In genomic region chr17:2384439-2385127, GRCh38 we compare ENCODE assay signal across 16 cellular contexts. TPM values are rescaled to one million over a fixed set of nuclear protein-coding genes. Genes with fewer than 3 reads are reported as not detected.
DNase-seq lines count a peak whose midpoint lies in the region; ATAC-seq and TF ChIP-seq lines count a peak whose summit lies in the region.
"Had no signal": no experiment of that assay in that cellular context is flagged by ENCODE, and none has a peak within 500 bp of the region (broad histone marks: within the 10 kb centered on the region; RNA-seq: fewer than 3 reads in every experiment).

No MANE protein-coding gene starts in this region.

- POLR2A ChIA-PET in HEK293 (lab: Yijun Ruan, JAX) = interaction anchor here (0.9 to 1.4 kb wide), 2 partner anchors 15 to 26 kb away, joined by 3 to 4 read pairs; no protein-coding TSS in a partner anchor

- no peaks in the 10 kb centered on the region for H3K27me3 Mint-ChIP-seq in brain
- H3K27me3 Mint-ChIP-seq in nephron (ENCODE audit: low read depth) = no peaks in the 10 kb centered on the region
- H3K27me3 Mint-ChIP-seq: activated naive CD8-positive, alpha-beta T cell treated with anti-CD3 and anti-CD28 coated beads, Interleukin-2, amount 10 ng/mL, durations not matched to agents 7 days and 5 days had no signal

- no peak for ATAC-seq in GM18505 (IDR thresholded peaks at IDR 0.05; ENCODE audit: unreplicated experiment)
- ATAC-seq: stimulated activated effector memory CD8-positive, alpha-beta T cell treated with anti-CD3 and anti-CD28 coated beads, Interleukin-12 subunit alpha, Interleukin-12 subunit beta, amount 100 ng/mL, for 72 hours had no signal

- intact Hi-C loops in tibial artery (cut with DNase I; ENCODE audit: low total_unique reads) = loop anchor here (10.0 kb wide), 1 partner anchor 270 kb away; no protein-coding TSS in a partner anchor

- H3K27me3 ChIP-seq in tibial nerve = no peaks in the 10 kb centered on the region
- H3K27me3 ChIP-seq in tibial artery = no peaks in the 10 kb centered on the region
- H3K27me3 ChIP-seq: ovary had no signal

- H3K4me1 ChIP-seq in HEK293 (ENCODE audit: control insufficient read depth, insufficient read depth, low read length) = peaks cover 14% of the 10 kb centered on the region
- H3K4me1 ChIP-seq in tibial nerve = peaks cover 0 to 50% (median 4%) of the 10 kb centered on the region in 4 donors
- H3K4me1 ChIP-seq in tibial artery = peaks cover 0 to 20% (median 3%) of the 10 kb centered on the region in 4 donors

- H3K36me3 Mint-ChIP-seq in brain = peaks cover 2% of the 10 kb centered on the region
- peaks cover 10% of the 10 kb centered on the region for H3K36me3 Mint-ChIP-seq in nephron (ENCODE audit: low read depth)

- H3K4me3 Mint-ChIP-seq in brain (peak overlapping the region in 1 of 5 experiments; percentile 61), nephron (no peak overlapping the region)
- H3K4me3 Mint-ChIP-seq: activated naive CD8-positive, alpha-beta T cell treated with anti-CD3 and anti-CD28 coated beads, Interleukin-2, amount 10 ng/mL, durations not matched to agents 7 days and 5 days; stimulated activated effector memory CD8-positive, alpha-beta T cell treated with anti-CD3 and anti-CD28 coated beads, Interleukin-12 subunit alpha, Interleukin-12 subunit beta, amount 100 ng/mL, for 72 hours had no signal

- WGBS in tibial nerve, 2 donors = 59 to 65% methylated on average over 20 to 22 of the region's 22 CpGs

- H3K9me3 ChIP-seq in HEK293 (ENCODE audit: control insufficient read depth, insufficient read depth, low read depth, low read length) = no peaks in the 10 kb centered on the region
- no peaks in the 10 kb centered on the region for H3K9me3 ChIP-seq in tibial nerve
- no peaks in the 10 kb centered on the region for H3K9me3 ChIP-seq in tibial artery
- H3K9me3 ChIP-seq: ovary had no signal

- TF ChIP-seq POLR2A in tibial nerve (IDR thresholded peaks at IDR 0.05) (no peak), GM18505 (IDR thresholded peaks at IDR 0.05; ENCODE audit: borderline replicate concordance, extremely low read depth, insufficient read depth, insufficient read length) (no peak)

- H3K36me3 ChIP-seq in HEK293 (ENCODE audit: control insufficient read depth in 2 of 2, insufficient read depth in 1 of 2, low read length in 2 of 2) (peaks cover 0 to 27% of the 10 kb centered on the region in 2 experiments; a peak in 2 of 3 replicates), tibial nerve (peaks cover under 1 to 60% (median 4%) of the 10 kb centered on the region in 3 donors), tibial artery (peaks cover 17 to 59% (median 39%) of the 10 kb centered on the region in 3 donors)
- H3K36me3 ChIP-seq: ovary had no signal

- CTCF ChIA-PET in HEK293 (lab: Yijun Ruan, JAX) = interaction anchor here (0.7 to 12.5 kb wide), 8 partner anchors 14 to 628 kb away, joined by 3 to 470 read pairs (median 35); partner anchors contain the start of gene MNT

- 0 out of 2 replicates have a peak overlapping the region, but pooled peaks have one; percentile 7 for H3K27ac ChIP-seq in HEK293 (ENCODE audit: extremely low read depth, low read depth, low read length)
- H3K27ac ChIP-seq in tibial nerve = peak overlapping the region in 3 of 4 donors; percentile 5 to 55 (median 30)
- peak overlapping the region in 1 of 2 donors; percentile 5 for H3K27ac ChIP-seq in tibial artery

- H3K4me3 ChIP-seq in HEK293 (ENCODE audit: low read depth, low read length) (no peak overlapping the region), tibial nerve (no peak overlapping the region), tibial artery (no peak overlapping the region)
- H3K4me3 ChIP-seq: ovary had no signal

- H3K27ac Mint-ChIP-seq in brain = peak overlapping the region in 3 of 5 experiments; percentile 83 to 94 (median 90)
- peak overlapping the region in 2 of 3 experiments; percentile 21 to 64 for H3K27ac Mint-ChIP-seq in nephron
- H3K27ac Mint-ChIP-seq: activated naive CD8-positive, alpha-beta T cell treated with anti-CD3 and anti-CD28 coated beads, Interleukin-2, amount 10 ng/mL, durations not matched to agents 7 days and 5 days; stimulated activated effector memory CD8-positive, alpha-beta T cell treated with anti-CD3 and anti-CD28 coated beads, Interleukin-12 subunit alpha, Interleukin-12 subunit beta, amount 100 ng/mL, for 72 hours had no signal

- H3K4me1 Mint-ChIP-seq in brain (peaks cover 65% of the 10 kb centered on the region), nephron (peaks cover 36% of the 10 kb centered on the region)

- no peak for TF ChIP-seq EP300 in tibial nerve (IDR thresholded peaks at IDR 0.05)

- H3K9me3 Mint-ChIP-seq in brain = no peaks in the 10 kb centered on the region
- no peaks in the 10 kb centered on the region for H3K9me3 Mint-ChIP-seq in nephron
- H3K9me3 Mint-ChIP-seq: activated naive CD8-positive, alpha-beta T cell treated with anti-CD3 and anti-CD28 coated beads, Interleukin-2, amount 10 ng/mL, durations not matched to agents 7 days and 5 days; stimulated activated effector memory CD8-positive, alpha-beta T cell treated with anti-CD3 and anti-CD28 coated beads, Interleukin-12 subunit alpha, Interleukin-12 subunit beta, amount 100 ng/mL, for 72 hours had no signal

- TF ChIP-seq CTCF in HEK293 (tag by site-specific recombination; IDR thresholded peaks at IDR 0.05) = no peak
- no peak for TF ChIP-seq CTCF in brain (conservative IDR thresholded peaks at IDR 0.05)
- TF ChIP-seq CTCF in nephron (IDR thresholded peaks at IDR 0.05; ENCODE audit: unreplicated experiment in 3 of 3) = no peak
- TF ChIP-seq CTCF in tibial nerve (IDR thresholded peaks at IDR 0.05) = no peak
- no peak for TF ChIP-seq CTCF in tibial artery (IDR thresholded peaks at IDR 0.05)

- no peak for DNase-seq in tibial nerve (ENCODE audit: low spot score in 2 of 2)
- DNase-seq in tibial artery = no peak
- no peak for DNase-seq in activated CD4-positive, CD25-positive, alpha-beta regulatory T cell (lab: John Stamatoyannopoulos, UW)
- DNase-seq: activated naive CD8-positive, alpha-beta T cell treated with anti-CD3 and anti-CD28 coated beads, Interleukin-2, amount 10 ng/mL, durations not matched to agents 7 days and 5 days; foreskin melanocyte; H7; NCI-H1092; NCI-H2081; NCI-H446; T1000 had no signal

TF ChIP-seq in HEK293, 187 proteins besides CTCF, POLR2A, EP300 and RAD21 (continues in another document):
- TF ChIP-seq GLIS2 (tag by site-specific recombination; IDR thresholded peaks at IDR 0.05) (peak; percentile 35), ZNF544 (tag by site-specific recombination; IDR thresholded peaks at IDR 0.05) (no peak), KLF17 (tag by site-specific recombination; IDR thresholded peaks at IDR 0.05) (0 out of 2 replicates have a peak, but pooled peaks have one; percentile 21), REPIN1 (tag by site-specific recombination; IDR thresholded peaks at IDR 0.05; ENCODE audit: low read depth) (no peak), HIC1 (tag by site-specific recombination; IDR thresholded peaks at IDR 0.05) (peak; percentile 39; the same call in 1 of the 2 replicates), KLF1 (tag by site-specific recombination; IDR thresholded peaks at IDR 0.05) (peak; percentile 81)
- TF ChIP-seq, protein P1, sequence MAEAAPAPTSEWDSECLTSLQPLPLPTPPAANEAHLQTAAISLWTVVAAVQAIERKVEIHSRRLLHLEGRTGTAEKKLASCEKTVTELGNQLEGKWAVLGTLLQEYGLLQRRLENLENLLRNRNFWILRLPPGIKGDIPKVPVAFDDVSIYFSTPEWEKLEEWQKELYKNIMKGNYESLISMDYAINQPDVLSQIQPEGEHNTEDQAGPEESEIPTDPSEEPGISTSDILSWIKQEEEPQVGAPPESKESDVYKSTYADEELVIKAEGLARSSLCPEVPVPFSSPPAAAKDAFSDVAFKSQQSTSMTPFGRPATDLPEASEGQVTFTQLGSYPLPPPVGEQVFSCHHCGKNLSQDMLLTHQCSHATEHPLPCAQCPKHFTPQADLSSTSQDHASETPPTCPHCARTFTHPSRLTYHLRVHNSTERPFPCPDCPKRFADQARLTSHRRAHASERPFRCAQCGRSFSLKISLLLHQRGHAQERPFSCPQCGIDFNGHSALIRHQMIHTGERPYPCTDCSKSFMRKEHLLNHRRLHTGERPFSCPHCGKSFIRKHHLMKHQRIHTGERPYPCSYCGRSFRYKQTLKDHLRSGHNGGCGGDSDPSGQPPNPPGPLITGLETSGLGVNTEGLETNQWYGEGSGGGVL (tag by site-specific recombination; IDR thresholded peaks at IDR 0.05) = peak; percentile 60

RNA-seq across cellular contexts. Expression of gene MNT, which starts 16.3 kb away (rescaled TPM):
- 17.4 TPM for polyA plus RNA-seq in brain (ENCODE audit: insufficient read depth, low read depth, low replicate concordance)
- total RNA-seq in tibial nerve = 10 to 100 TPM; 12.6 to 32.8 (median 14.9) TPM

RNA-seq across cellular contexts. Expression of gene SGSM2, which starts 47.3 kb away (rescaled TPM):
- polyA plus RNA-seq in brain (ENCODE audit: insufficient read depth, low read depth, low replicate concordance) = 56.3 TPM
- 10 to 100 TPM; 31.5 to 93.3 (median 63.7) TPM for total RNA-seq in tibial nerve

RNA-seq across cellular contexts. Expression of gene TSR1, which starts 48.3 kb away (rescaled TPM):
- 15.9 TPM for polyA plus RNA-seq in brain (ENCODE audit: insufficient read depth, low read depth, low replicate concordance)
- 10 to 100 TPM; 19.6 to 35.7 (median 24.3) TPM for total RNA-seq in tibial nerve
